In the genomic region with DNA sequence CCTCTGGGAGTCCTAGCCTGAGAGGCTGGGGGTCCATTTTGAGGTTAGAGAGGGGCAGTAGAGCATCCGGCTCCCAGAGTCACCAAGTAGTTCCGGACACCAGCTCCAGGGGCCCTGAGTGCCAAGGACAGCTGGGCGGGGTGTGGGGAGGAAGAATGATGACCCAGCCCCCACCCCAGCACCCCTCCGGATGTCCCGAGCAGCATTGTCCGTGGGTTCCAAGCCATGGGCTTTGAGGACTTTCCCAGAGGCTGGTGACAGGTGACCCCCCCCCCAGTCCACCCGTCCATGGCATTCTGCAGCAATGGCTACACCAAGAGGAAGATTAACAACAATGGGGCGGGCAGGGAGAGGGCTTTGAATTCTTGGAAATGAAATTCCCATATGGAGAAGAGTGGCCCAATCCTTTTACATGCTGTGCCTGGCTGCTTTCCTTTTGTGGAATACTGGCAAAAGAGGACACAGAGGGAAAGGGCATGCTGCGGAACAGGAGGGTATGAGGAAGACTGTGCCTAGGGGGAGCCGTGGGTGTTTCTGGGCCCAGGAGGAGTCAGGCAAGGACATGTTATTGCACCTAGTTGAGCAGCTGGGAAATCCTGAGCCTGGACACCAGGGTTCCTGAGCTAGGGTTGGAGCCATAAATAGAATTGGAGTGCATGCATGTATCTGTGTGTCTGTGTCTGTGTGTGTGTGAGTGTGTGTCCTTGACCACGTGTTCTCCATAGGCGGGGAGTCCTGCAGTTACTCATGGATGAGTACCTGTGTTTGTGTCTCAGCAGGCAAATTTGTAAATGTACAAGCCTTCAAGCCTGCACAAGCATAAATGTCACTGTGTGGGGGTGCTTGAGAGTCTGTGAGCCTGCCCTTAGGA, we compare ENCODE assay signal across 2 cellular contexts.
TF ChIP-seq lines count a peak whose summit lies in the region.

No MANE protein-coding gene starts in this region.

TF ChIP-seq in A549, 52 proteins besides CTCF, POLR2A, EP300 and RAD21 (continued from another document):
- TF ChIP-seq E2F6 (IDR thresholded peaks at IDR 0.05; ENCODE audit: borderline replicate concordance, low read depth) (no peak), ZSCAN20 (CRISPR knock-in tag; IDR thresholded peaks at IDR 0.05) (no peak), FOSL2 (IDR thresholded peaks at IDR 0.05) (no peak), FOSL2 (CRISPR knock-in tag; IDR thresholded peaks at IDR 0.05) (no peak), NR3C1 (IDR thresholded peaks at IDR 0.05) (no peak), MYC (IDR thresholded peaks at IDR 0.05; ENCODE audit: borderline replicate concordance, low read length) (no peak), KDM1A (IDR thresholded peaks at IDR 0.05; ENCODE audit: low read depth) (no peak), NFE2L2 (conservative IDR thresholded peaks at IDR 0.05; ENCODE audit: low read length) (no peak), CBX8 (IDR thresholded peaks at IDR 0.05) (no peak), HDAC2 (IDR thresholded peaks at IDR 0.05) (no peak), TFCP2L1 (CRISPR knock-in tag; IDR thresholded peaks at IDR 0.05) (no peak), ZC3H11A (IDR thresholded peaks at IDR 0.05) (no peak), ESRRA (IDR thresholded peaks at IDR 0.05; ENCODE audit: borderline replicate concordance, low read length) (no peak), CEBPB (IDR thresholded peaks at IDR 0.05) (no peak), ZNF302 (CRISPR knock-in tag; IDR thresholded peaks at IDR 0.05) (no peak)
- TF ChIP-seq, protein P1, sequence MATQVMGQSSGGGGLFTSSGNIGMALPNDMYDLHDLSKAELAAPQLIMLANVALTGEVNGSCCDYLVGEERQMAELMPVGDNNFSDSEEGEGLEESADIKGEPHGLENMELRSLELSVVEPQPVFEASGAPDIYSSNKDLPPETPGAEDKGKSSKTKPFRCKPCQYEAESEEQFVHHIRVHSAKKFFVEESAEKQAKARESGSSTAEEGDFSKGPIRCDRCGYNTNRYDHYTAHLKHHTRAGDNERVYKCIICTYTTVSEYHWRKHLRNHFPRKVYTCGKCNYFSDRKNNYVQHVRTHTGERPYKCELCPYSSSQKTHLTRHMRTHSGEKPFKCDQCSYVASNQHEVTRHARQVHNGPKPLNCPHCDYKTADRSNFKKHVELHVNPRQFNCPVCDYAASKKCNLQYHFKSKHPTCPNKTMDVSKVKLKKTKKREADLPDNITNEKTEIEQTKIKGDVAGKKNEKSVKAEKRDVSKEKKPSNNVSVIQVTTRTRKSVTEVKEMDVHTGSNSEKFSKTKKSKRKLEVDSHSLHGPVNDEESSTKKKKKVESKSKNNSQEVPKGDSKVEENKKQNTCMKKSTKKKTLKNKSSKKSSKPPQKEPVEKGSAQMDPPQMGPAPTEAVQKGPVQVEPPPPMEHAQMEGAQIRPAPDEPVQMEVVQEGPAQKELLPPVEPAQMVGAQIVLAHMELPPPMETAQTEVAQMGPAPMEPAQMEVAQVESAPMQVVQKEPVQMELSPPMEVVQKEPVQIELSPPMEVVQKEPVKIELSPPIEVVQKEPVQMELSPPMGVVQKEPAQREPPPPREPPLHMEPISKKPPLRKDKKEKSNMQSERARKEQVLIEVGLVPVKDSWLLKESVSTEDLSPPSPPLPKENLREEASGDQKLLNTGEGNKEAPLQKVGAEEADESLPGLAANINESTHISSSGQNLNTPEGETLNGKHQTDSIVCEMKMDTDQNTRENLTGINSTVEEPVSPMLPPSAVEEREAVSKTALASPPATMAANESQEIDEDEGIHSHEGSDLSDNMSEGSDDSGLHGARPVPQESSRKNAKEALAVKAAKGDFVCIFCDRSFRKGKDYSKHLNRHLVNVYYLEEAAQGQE (IDR thresholded peaks at IDR 0.05): no peak
- TF ChIP-seq, protein P2, sequence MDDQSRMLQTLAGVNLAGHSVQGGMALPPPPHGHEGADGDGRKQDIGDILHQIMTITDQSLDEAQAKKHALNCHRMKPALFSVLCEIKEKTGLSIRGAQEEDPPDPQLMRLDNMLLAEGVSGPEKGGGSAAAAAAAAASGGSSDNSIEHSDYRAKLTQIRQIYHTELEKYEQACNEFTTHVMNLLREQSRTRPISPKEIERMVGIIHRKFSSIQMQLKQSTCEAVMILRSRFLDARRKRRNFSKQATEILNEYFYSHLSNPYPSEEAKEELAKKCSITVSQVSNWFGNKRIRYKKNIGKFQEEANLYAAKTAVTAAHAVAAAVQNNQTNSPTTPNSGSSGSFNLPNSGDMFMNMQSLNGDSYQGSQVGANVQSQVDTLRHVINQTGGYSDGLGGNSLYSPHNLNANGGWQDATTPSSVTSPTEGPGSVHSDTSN (IDR thresholded peaks at IDR 0.05): no peak

TF ChIP-seq in WTC11, 78 proteins besides CTCF, POLR2A, EP300 and RAD21 (continues in another document):
- TF ChIP-seq, protein P3, sequence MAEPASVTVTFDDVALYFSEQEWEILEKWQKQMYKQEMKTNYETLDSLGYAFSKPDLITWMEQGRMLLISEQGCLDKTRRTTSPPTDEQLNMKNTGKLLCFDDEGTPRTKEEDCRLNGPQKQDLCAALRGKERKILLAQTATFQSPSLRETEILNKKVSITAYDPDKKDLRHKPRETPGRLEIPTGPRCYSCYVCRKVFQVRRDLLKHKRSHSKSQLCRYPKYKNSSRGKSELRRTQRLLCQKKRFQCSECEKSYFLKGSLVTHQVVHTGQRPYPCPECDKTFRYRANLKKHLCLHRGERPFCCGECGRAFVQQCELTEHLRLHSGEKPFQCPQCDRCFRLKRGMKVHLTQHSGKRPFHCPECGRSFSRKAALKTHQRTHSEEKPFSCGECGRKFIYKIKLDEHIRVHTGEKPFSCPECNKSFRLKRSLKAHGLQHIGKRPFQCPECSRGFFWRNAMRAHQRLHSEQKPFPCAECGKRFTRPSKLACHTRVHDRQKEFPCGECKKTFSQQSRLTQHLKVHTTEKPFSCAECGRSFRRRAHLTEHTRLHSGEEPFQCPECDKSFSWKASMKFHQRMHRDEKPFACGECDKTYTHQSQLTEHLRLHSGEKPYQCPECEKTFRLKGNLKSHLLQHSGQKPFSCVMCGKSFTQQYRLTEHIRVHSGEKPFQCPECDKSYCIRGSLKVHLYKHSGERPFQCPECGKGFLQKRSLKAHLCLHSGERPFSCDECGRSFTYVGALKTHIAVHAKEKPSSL (CRISPR knock-in tag; conservative IDR thresholded peaks at IDR 0.05): no peak
- TF ChIP-seq NFYB (CRISPR knock-in tag; conservative IDR thresholded peaks at IDR 0.05; ENCODE audit: low read depth): no peak
- TF ChIP-seq PRRX2 (CRISPR knock-in tag; IDR thresholded peaks at IDR 0.05): no peak
- no peak for TF ChIP-seq JAZF1 (CRISPR knock-in tag; IDR thresholded peaks at IDR 0.05)
- TF ChIP-seq, protein P4, sequence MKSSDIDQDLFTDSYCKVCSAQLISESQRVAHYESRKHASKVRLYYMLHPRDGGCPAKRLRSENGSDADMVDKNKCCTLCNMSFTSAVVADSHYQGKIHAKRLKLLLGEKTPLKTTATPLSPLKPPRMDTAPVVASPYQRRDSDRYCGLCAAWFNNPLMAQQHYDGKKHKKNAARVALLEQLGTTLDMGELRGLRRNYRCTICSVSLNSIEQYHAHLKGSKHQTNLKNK (CRISPR knock-in tag; IDR thresholded peaks at IDR 0.05): no peak
- TF ChIP-seq ATF1 (CRISPR knock-in tag; IDR thresholded peaks at IDR 0.05): no peak
- no peak for TF ChIP-seq ZBTB43 (CRISPR knock-in tag; IDR thresholded peaks at IDR 0.05)
- TF ChIP-seq MAX (CRISPR knock-in tag; IDR thresholded peaks at IDR 0.05): no peak
- no peak for TF ChIP-seq MYBL2 (CRISPR knock-in tag; IDR thresholded peaks at IDR 0.05)
- TF ChIP-seq ARID4B (CRISPR knock-in tag; IDR thresholded peaks at IDR 0.05; ENCODE audit: borderline replicate concordance): no peak
- TF ChIP-seq, protein P5, sequence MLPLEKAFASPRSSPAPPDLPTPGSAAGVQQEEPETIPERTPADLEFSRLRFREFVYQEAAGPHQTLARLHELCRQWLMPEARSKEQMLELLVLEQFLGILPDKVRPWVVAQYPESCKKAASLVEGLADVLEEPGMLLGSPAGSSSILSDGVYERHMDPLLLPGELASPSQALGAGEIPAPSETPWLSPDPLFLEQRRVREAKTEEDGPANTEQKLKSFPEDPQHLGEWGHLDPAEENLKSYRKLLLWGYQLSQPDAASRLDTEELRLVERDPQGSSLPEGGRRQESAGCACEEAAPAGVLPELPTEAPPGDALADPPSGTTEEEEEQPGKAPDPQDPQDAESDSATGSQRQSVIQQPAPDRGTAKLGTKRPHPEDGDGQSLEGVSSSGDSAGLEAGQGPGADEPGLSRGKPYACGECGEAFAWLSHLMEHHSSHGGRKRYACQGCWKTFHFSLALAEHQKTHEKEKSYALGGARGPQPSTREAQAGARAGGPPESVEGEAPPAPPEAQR (CRISPR knock-in tag; IDR thresholded peaks at IDR 0.05): no peak
- TF ChIP-seq SP1 (CRISPR knock-in tag; conservative IDR thresholded peaks at IDR 0.05): no peak
- TF ChIP-seq ZNF232 (CRISPR knock-in tag; IDR thresholded peaks at IDR 0.05): no peak
- TF ChIP-seq AFF4 (CRISPR knock-in tag; IDR thresholded peaks at IDR 0.05; ENCODE audit: borderline replicate concordance): no peak
- TF ChIP-seq NR3C1 (CRISPR knock-in tag; conservative IDR thresholded peaks at IDR 0.05; ENCODE audit: low read depth): no peak
- TF ChIP-seq ZNF416 (CRISPR knock-in tag; IDR thresholded peaks at IDR 0.05): no peak
- TF ChIP-seq STAT6 (CRISPR knock-in tag; conservative IDR thresholded peaks at IDR 0.05; ENCODE audit: low read depth): no peak
- TF ChIP-seq ZNF396 (CRISPR knock-in tag; IDR thresholded peaks at IDR 0.05; ENCODE audit: borderline replicate concordance): no peak
